Comparison of ENCODE assay signal across 8 cellular contexts in the genomic region with DNA sequence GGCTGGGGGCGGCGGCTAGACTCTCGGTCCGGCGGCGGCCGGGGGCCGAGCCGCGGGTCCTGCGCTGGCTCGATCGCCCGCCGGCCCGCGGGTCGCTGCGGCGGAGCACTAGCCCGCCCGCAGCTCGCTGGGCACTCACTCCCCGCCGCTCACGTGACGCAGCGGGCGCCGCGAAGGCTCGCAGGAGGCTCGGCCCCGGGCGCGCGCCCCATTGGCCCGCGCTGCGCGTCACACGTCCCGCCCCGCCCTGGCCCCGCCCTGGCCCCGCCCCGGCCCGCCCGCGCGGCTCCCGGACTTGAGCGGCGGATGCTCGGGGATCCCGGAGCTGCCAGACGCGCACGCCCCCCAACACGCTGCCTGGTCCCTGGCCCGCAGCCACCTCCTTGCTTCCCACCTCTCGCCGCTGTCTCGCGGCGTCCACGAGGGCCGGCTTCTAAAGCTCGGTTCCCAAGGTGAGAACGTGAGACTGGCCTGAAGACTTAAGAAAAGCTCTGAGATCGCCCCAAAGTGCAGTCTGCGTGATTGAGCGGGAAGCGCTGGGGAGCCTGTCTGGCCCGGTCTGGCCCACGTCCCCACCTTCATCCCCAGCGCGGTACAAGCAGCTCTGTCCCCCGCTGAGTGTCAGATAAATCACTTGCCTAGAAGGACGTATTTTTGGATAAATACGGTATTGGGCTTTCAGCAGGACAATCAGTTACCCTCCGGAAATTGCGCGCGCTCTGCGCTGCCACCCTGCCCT. TPM values are rescaled to one million over a fixed set of nuclear protein-coding genes. Genes with fewer than 3 reads are reported as not detected.
DNase-seq lines count a peak whose midpoint lies in the region; ATAC-seq and TF ChIP-seq lines count a peak whose summit lies in the region.

A gene (minus strand): TSS at position 110 of the 739 bp plus-strand sequence. CDS start 4,486 bp downstream, outside the sequence.

- H3K4me3 ChIP-seq in BJ (ENCODE audit: low read depth, low read length) (peak within 1 kb of the TSS; percentile 56), NT2/D1 (ENCODE audit: insufficient read length, low read depth) (peak within 1 kb of the TSS; percentile 66), mucosa of descending colon (peak within 1 kb of the TSS; percentile 40)

- peaks cover 11% of the 10 kb centered on the region for H3K9me3 ChIP-seq in NT2/D1 (ENCODE audit: insufficient read depth, low read length)
- H3K9me3 ChIP-seq in mucosa of descending colon: no peaks in the 10 kb centered on the region

- ATAC-seq in GM19395 (IDR thresholded peaks at IDR 0.05; ENCODE audit: unreplicated experiment) (peak; percentile 83), HG03521 (IDR thresholded peaks at IDR 0.05; ENCODE audit: unreplicated experiment) (peak; percentile 85), mucosa of descending colon (peak; percentile 94)

- DNase-seq in BJ (ENCODE audit: low read depth): no peak
- DNase-seq in NT2/D1 (ENCODE audit: low read depth, low spot score): peak; percentile 75
- DNase-seq in activated T-cell treated with anti-CD3 and anti-CD28 coated beads for 48 hours (ENCODE audit: low read depth): peak; percentile 82
- DNase-seq in epithelial cell of prostate (ENCODE audit: low read depth, low spot score): peak; percentile 16
- peak; percentile 86 to 91 (median 87) for DNase-seq in mucosa of descending colon
- peak; percentile 66 to 77 for DNase-seq in stimulated activated CD8-positive, alpha-beta memory T cell treated with anti-CD3 and anti-CD28 coated beads, Interleukin-2, amount 100 ng/mL, for 48 hours (ENCODE audit: low read depth in 2 of 2)

- H3K9ac ChIP-seq in NT2/D1 (ENCODE audit: insufficient read length, low read depth): peak within 1 kb of the TSS; percentile 88

- TF ChIP-seq CTCF in BJ (IDR thresholded peaks at IDR 0.05; ENCODE audit: insufficient read depth, low read depth, low read length) (no peak), mucosa of descending colon (IDR thresholded peaks at IDR 0.05) (no peak)

- POLR2A ChIA-PET in BJ (lab: Charles Lee): no interaction called here

- intact Hi-C loops in mucosa of descending colon (cut with DNase I, micrococcal nuclease): no loop called here

- H3K27me3 ChIP-seq in BJ (ENCODE audit: control insufficient read depth, insufficient read depth, low read length): peaks cover 25% of the 10 kb centered on the region
- peaks cover 27% of the 10 kb centered on the region for H3K27me3 ChIP-seq in NT2/D1 (ENCODE audit: insufficient read depth, insufficient read length)

- CTCF ChIA-PET in BJ (lab: Yijun Ruan, JAX): interaction anchor here (0.7 to 1.1 kb wide), 3 partner anchors 90 to 98 kb away, joined by 3 to 4 read pairs (median 3); no protein-coding TSS in a partner anchor

- H3K27ac ChIP-seq in epithelial cell of prostate: no peak within 1 kb of the TSS

- H3K4me1 ChIP-seq in NT2/D1 (ENCODE audit: insufficient read depth, insufficient read length) (peaks cover 19% of the 10 kb centered on the region), mucosa of descending colon (ENCODE audit: low read depth) (peaks cover 18% of the 10 kb centered on the region)

- H3K36me3 ChIP-seq in BJ (ENCODE audit: control insufficient read depth, insufficient read depth, low read length) (no peaks in the 10 kb centered on the region), NT2/D1 (ENCODE audit: insufficient read depth, insufficient read length, low read length) (no peaks in the 10 kb centered on the region), mucosa of descending colon (ENCODE audit: low read depth) (no peaks in the 10 kb centered on the region)

RNA-seq across cellular contexts. Expression of the gene that starts here (rescaled TPM):
- polyA plus RNA-seq in BJ (2011; rRNA removed): 0.29 and 0.44 TPM in 2 replicates
- polyA minus RNA-seq in BJ (2011; rRNA and poly(A)+ RNA removed): 0.10 and 0.24 TPM in 2 replicates
- total RNA-seq in mucosa of descending colon: 10 to 100 TPM in 1 of 3 donors, 1 to 10 TPM in 2; 1.3 to 21.9 (median 2.0) TPM
